8 cellular contexts compared by ENCODE assay signal in genomic region chr5:16937023-16937379, GRCh38. TPM values are rescaled to one million over a fixed set of nuclear protein-coding genes. Genes with fewer than 3 reads are reported as not detected.
DNase-seq lines count a peak whose midpoint lies in the region; ATAC-seq and TF ChIP-seq lines count a peak whose summit lies in the region.

No MANE protein-coding gene starts in this region.

- no peak overlapping the region for H3K27ac ChIP-seq in neural progenitor cell

- intact Hi-C loops in Caco-2 (cut with micrococcal nuclease; ENCODE audit: unreplicated experiment) = loop anchor here (5.0 kb wide), 2 partner anchors 60 to 140 kb away; no protein-coding TSS in a partner anchor

- peak overlapping the region; percentile 86 for H3K27ac Mint-ChIP-seq in Caco-2 (ENCODE audit: unreplicated experiment)
- H3K27ac Mint-ChIP-seq in neural progenitor cell = no peak overlapping the region

- no peak for ATAC-seq in GM21723 (IDR thresholded peaks at IDR 0.05; ENCODE audit: unreplicated experiment)

- POLR2A ChIA-PET in Caco-2 (lab: Charles Lee) = interaction anchor here (0.6 to 1.5 kb wide), 4 partner anchors 56 to 241 kb away, joined by 5 to 10 read pairs (median 6); no protein-coding TSS in a partner anchor

- H3K4me1 Mint-ChIP-seq in Caco-2 (ENCODE audit: low read depth, unreplicated experiment) (peaks cover 20% of the 10 kb centered on the region), neural progenitor cell (peaks cover 48% of the 10 kb centered on the region)

- DNase-seq in Caco-2 (peak in 1 of 2 experiments; percentile 59), MG63 (no peak), neural progenitor cell (ENCODE audit: low spot score) (no peak), D341Med (ENCODE audit: low spot score) (no peak), NCI-H2196 treated with DMSO at 0.1 percent for 48 hours (lab: John Stamatoyannopoulos, UW; ENCODE audit: unreplicated experiment) (no peak), NCI-H1436 treated with DMSO at 0.1 percent for 48 hours (lab: John Stamatoyannopoulos, UW) (no peak)

- peak overlapping the region; percentile 88 for H3K9ac ChIP-seq in endocrine pancreas (ENCODE audit: control insufficient read depth, insufficient read depth, low read length)
- no peak overlapping the region for H3K9ac ChIP-seq in neural progenitor cell

- H3K4me1 ChIP-seq in Caco-2 (peaks cover 24% of the 10 kb centered on the region), endocrine pancreas (ENCODE audit: control insufficient read depth, insufficient read depth, low read length) (peaks cover 3% of the 10 kb centered on the region), neural progenitor cell (peaks cover 42% of the 10 kb centered on the region)

- TF ChIP-seq CTCF in Caco-2 (IDR thresholded peaks at IDR 0.05; ENCODE audit: insufficient read depth in 1 of 2, low read depth in 1 of 2, low read length in 1 of 2, severe bottlenecking in 1 of 2, unreplicated experiment in 1 of 2) (no peak), neural progenitor cell (IDR thresholded peaks at IDR 0.05) (no peak)

- H3K27me3 Mint-ChIP-seq in Caco-2 (ENCODE audit: insufficient read depth, unreplicated experiment) (no peaks in the 10 kb centered on the region), neural progenitor cell (ENCODE audit: insufficient read depth, low read depth) (peaks cover 17% of the 10 kb centered on the region)

- H2AFZ ChIP-seq in neural progenitor cell (replicated peaks) = no peak overlapping the region

- peak overlapping the region; percentile 85 for H3K4me2 ChIP-seq in neural progenitor cell

- H3K27me3 ChIP-seq in Caco-2 (replicated peaks; ENCODE audit: control insufficient read depth, insufficient read depth, low read length) (no peaks in the 10 kb centered on the region), MG63 (peaks cover 4% of the 10 kb centered on the region; the same call in 1 of the 2 replicates), endocrine pancreas (ENCODE audit: control insufficient read depth, insufficient read depth, low read length) (no peaks in the 10 kb centered on the region), neural progenitor cell (peaks cover 36% of the 10 kb centered on the region)

- CTCF ChIA-PET in Caco-2 (lab: Charles Lee) = interaction anchor here (0.8 kb wide), 1 partner anchor 23 kb away, joined by 3 read pairs; no protein-coding TSS in a partner anchor

- peak overlapping the region; percentile 68 for H3K4me3 ChIP-seq in Caco-2 (ENCODE audit: low read depth, low read length)
- H3K4me3 ChIP-seq in MG63 = peak overlapping the region; percentile 100
- peak overlapping the region; percentile 84 for H3K4me3 ChIP-seq in endocrine pancreas (ENCODE audit: control insufficient read depth, insufficient read depth, low read length)
- H3K4me3 ChIP-seq in neural progenitor cell = peak overlapping the region; percentile 75

- H3K9me3 Mint-ChIP-seq in Caco-2 (ENCODE audit: unreplicated experiment) = no peaks in the 10 kb centered on the region
- H3K9me3 Mint-ChIP-seq in neural progenitor cell = no peaks in the 10 kb centered on the region

- H3K36me3 ChIP-seq in Caco-2 (ENCODE audit: control insufficient read depth, insufficient read depth, low read length) (no peaks in the 10 kb centered on the region), MG63 (peaks cover 24% of the 10 kb centered on the region), endocrine pancreas (ENCODE audit: control insufficient read depth, insufficient read depth, low read length) (no peaks in the 10 kb centered on the region), neural progenitor cell (no peaks in the 10 kb centered on the region)

- H3K4me3 Mint-ChIP-seq in Caco-2 (ENCODE audit: unreplicated experiment) (peak overlapping the region; percentile 90), neural progenitor cell (peak overlapping the region; percentile 98)

- BruUV-seq in Caco-2 (replicated peaks; lab: Mats Ljungman, UMichigan) = TSS peak; percentile 90

- H3K36me3 Mint-ChIP-seq in Caco-2 (ENCODE audit: insufficient read depth, unreplicated experiment) = peaks cover 19% of the 10 kb centered on the region
- H3K36me3 Mint-ChIP-seq in neural progenitor cell = no peaks in the 10 kb centered on the region

- H3F3A ChIP-seq in neural progenitor cell (ENCODE audit: low read depth) = peaks cover 28% of the 10 kb centered on the region

- peaks cover 32% of the 10 kb centered on the region for H4K20me1 ChIP-seq in neural progenitor cell (ENCODE audit: low read depth)

- peaks cover 39% of the 10 kb centered on the region for H3K79me2 ChIP-seq in neural progenitor cell (ENCODE audit: low read depth)

- H3K9me3 ChIP-seq in Caco-2 (no peaks in the 10 kb centered on the region), MG63 (no peaks in the 10 kb centered on the region), endocrine pancreas (ENCODE audit: control insufficient read depth, low read length) (no peaks in the 10 kb centered on the region), neural progenitor cell (ENCODE audit: low read depth) (no peaks in the 10 kb centered on the region)

RNA-seq across cellular contexts. Expression of gene MYO10, which starts 0.9 kb away (rescaled TPM):
- 67.6 and 73.3 TPM in 2 replicates for total RNA-seq in Caco-2 (2022)
- 55.0 and 62.0 TPM in 2 replicates for total RNA-seq in MG63 (2014; rRNA removed; shearing (Covaris generic); ENCODE audit: low replicate concordance)
- 39.1 and 59.9 TPM in 2 replicates for total RNA-seq in neural progenitor cell (ENCODE audit: low replicate concordance)
